In the genomic region with DNA sequence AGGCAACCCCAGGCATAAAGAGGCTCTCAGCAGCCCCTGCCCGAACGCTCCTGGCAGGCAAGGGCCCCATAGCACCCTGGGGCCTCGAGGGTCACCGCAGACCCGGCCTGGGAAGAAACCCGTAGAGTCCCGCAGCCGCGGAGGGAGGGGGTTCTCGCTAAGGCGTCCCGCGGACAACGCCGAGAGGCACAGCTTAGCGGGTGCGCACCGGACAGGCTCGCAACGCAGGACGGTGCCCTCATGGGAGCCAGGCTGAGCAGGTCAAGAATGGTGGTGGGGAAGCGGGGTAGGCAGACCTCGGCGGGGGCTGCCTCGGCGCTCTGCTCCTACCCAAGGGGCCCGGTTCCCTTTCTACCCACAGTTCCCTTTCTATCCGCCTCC, we compare ENCODE assay signal across 18 cellular contexts. TPM values are rescaled to one million over a fixed set of nuclear protein-coding genes. Genes with fewer than 3 reads are reported as not detected.
DNase-seq lines count a peak whose midpoint lies in the region; ATAC-seq, FAIRE-seq and TF ChIP-seq lines count a peak whose summit lies in the region.
"Had no signal": no experiment of that assay in that cellular context is flagged by ENCODE, and none has a peak within 500 bp of the region (broad histone marks: within the 10 kb centered on the region; RNA-seq: fewer than 3 reads in every experiment).

No MANE protein-coding gene starts in this region.

- peaks cover 18% of the 10 kb centered on the region for H3K4me1 Mint-ChIP-seq in stimulated activated effector memory CD8-positive, alpha-beta T cell treated with anti-CD3 and anti-CD28 coated beads, Interleukin-12 subunit alpha, Interleukin-12 subunit beta, amount 100 ng/mL, for 72 hours

- H2AFZ ChIP-seq in K562 (ENCODE audit: low read depth, low read length) (no peak overlapping the region), HepG2 (ENCODE audit: low read length) (no peak overlapping the region)

- peaks cover 4% of the 10 kb centered on the region for H3K9me3 Mint-ChIP-seq in stimulated activated effector memory CD8-positive, alpha-beta T cell treated with anti-CD3 and anti-CD28 coated beads, Interleukin-12 subunit alpha, Interleukin-12 subunit beta, amount 100 ng/mL, for 72 hours

- no peak overlapping the region for H3K27ac ChIP-seq in K562 (ENCODE audit: extremely low read depth, low read depth, low read length)
- no peak overlapping the region for H3K27ac ChIP-seq in HepG2 (ENCODE audit: extremely low read length, insufficient read depth, low read length)
- H3K27ac ChIP-seq in stomach = peak overlapping the region; percentile 48 to 94 (median 94)
- H3K27ac ChIP-seq: left ventricle myocardium inferior, uterus, WERI-Rb-1 had no signal

- H3K27ac Mint-ChIP-seq in stimulated activated effector memory CD8-positive, alpha-beta T cell treated with anti-CD3 and anti-CD28 coated beads, Interleukin-12 subunit alpha, Interleukin-12 subunit beta, amount 100 ng/mL, for 72 hours = no peak overlapping the region
- H3K27ac Mint-ChIP-seq: activated naive CD4-positive, alpha-beta T cell treated with anti-CD3 and anti-CD28 coated beads, Interleukin-2, amount 50 U/mL, for 24 hours had no signal

- BruUV-seq in K562 (replicated peaks; lab: Mats Ljungman, UMichigan) (no TSS peak), HepG2 (replicated peaks; lab: Mats Ljungman, UMichigan) (no TSS peak)

- POLR2A ChIA-PET in K562 (lab: Yijun Ruan, JAX) (interaction anchor here (0.5 to 2.8 kb wide), 5 partner anchors 7 to 485 kb away, joined by 3 to 35 read pairs (median 4); no protein-coding TSS in a partner anchor), HepG2 (lab: Yijun Ruan, JAX) (no interaction called here)

- H3K79me2 ChIP-seq in K562 (ENCODE audit: control insufficient read depth, insufficient read depth, low read length) (peaks cover 49% of the 10 kb centered on the region), HepG2 (ENCODE audit: insufficient read depth, low read length) (peaks cover 14% of the 10 kb centered on the region)

- H3K4me2 ChIP-seq in K562 (ENCODE audit: insufficient read depth, low read length) (no peak overlapping the region), HepG2 (ENCODE audit: low read depth, low read length) (no peak overlapping the region)

- H3K9me3 ChIP-seq in K562 (replicated peaks; ENCODE audit: control insufficient read depth, insufficient read depth, low read depth, low read length) (no peaks in the 10 kb centered on the region; the same call in 1 of the 2 replicates), HepG2 (ENCODE audit: low read length) (no peaks in the 10 kb centered on the region), stomach (peaks cover 0 to 8% (median 4%) of the 10 kb centered on the region in 4 donors)
- H3K9me3 ChIP-seq: left ventricle myocardium inferior, uterus had no signal

- H4K20me1 ChIP-seq in K562 (replicated peaks; ENCODE audit: control insufficient read depth, insufficient read depth, low read length) (peaks cover 10% of the 10 kb centered on the region; the same call in 1 of the 2 replicates), HepG2 (ENCODE audit: insufficient read depth, low read length) (no peaks in the 10 kb centered on the region)

- 94% methylated on average over 14 of the region's 28 CpGs for WGBS in K562 (ENCODE audit: insufficient coverage, low coverage, missing lambda C conversion rate)
- WGBS in HepG2 (ENCODE audit: low lambda C conversion rate) = 97% methylated on average over 23 of the region's 28 CpGs
- 15 to 56% (median 27%) methylated on average over 16 to 28 of the region's 28 CpGs for WGBS in stomach, 5 donors

- DNase-seq in HCEC 1CT (peak; percentile 29), K562 (ENCODE audit: extremely low read depth in 1 of 4, low spot score in 3 of 4) (no peak), HepG2 (ENCODE audit: low spot score) (no peak), stomach (no peak), anterior cingulate cortex (lab: John Stamatoyannopoulos, UW) (no peak), left cardiac atrium (no peak)
- no peak for DNase-seq in stimulated activated effector memory CD8-positive, alpha-beta T cell treated with anti-CD3 and anti-CD28 coated beads, Interleukin-12 subunit alpha, Interleukin-12 subunit beta, amount 100 ng/mL, for 72 hours (ENCODE audit: low spot score in 2 of 2)
- DNase-seq: activated T-cell treated with anti-CD3 and anti-CD28 coated beads, Interleukin-2, amount 50 U/mL, for 48 hours; COR-L47; foreskin melanocyte; NCI-H1417; uterus; WERI-Rb-1 had no signal

- H3K4me1 ChIP-seq in K562 (replicated peaks in 1 of 2; ENCODE audit: control insufficient read depth in 2 of 2, insufficient read depth in 2 of 2, low read length in 2 of 2) = peaks cover 7 to 56% of the 10 kb centered on the region in 2 experiments; a peak in 4 of 5 replicates
- H3K4me1 ChIP-seq in HepG2 (ENCODE audit: insufficient read depth, low read length) = peaks cover 27% of the 10 kb centered on the region
- peaks cover 24 to 59% (median 44%) of the 10 kb centered on the region in 4 donors for H3K4me1 ChIP-seq in stomach
- H3K4me1 ChIP-seq: uterus had no signal

- no peaks in the 10 kb centered on the region for H3K9me1 ChIP-seq in K562 (ENCODE audit: control insufficient read depth, insufficient read depth, low read length)

- no peak for FAIRE-seq in K562 (lab: Jason Lieb, UNC)
- no peak for FAIRE-seq in HepG2 (lab: Jason Lieb, UNC)
- FAIRE-seq: colon had no signal

- no peak overlapping the region for H3K4me3 Mint-ChIP-seq in stimulated activated effector memory CD8-positive, alpha-beta T cell treated with anti-CD3 and anti-CD28 coated beads, Interleukin-12 subunit alpha, Interleukin-12 subunit beta, amount 100 ng/mL, for 72 hours
- H3K4me3 Mint-ChIP-seq: activated naive CD4-positive, alpha-beta T cell treated with anti-CD3 and anti-CD28 coated beads, Interleukin-2, amount 50 U/mL, for 24 hours had no signal

- H3K27me3 ChIP-seq in K562 (ENCODE audit: control insufficient read depth in 2 of 2, insufficient read depth in 2 of 2, low read length in 2 of 2) (no peaks in the 10 kb centered on the region), HepG2 (ENCODE audit: control insufficient read depth in 1 of 2, insufficient read depth in 2 of 2, low read length in 2 of 2) (no peaks in the 10 kb centered on the region), stomach (peaks cover 6 to 75% (median 48%) of the 10 kb centered on the region in 3 donors)

- peak; percentile 2; the same call in 2 of the 3 replicates for ATAC-seq in K562
- no peak for ATAC-seq in HepG2
- no peak for ATAC-seq in left cardiac atrium
- no peak for ATAC-seq in stimulated activated effector memory CD8-positive, alpha-beta T cell treated with anti-CD3 and anti-CD28 coated beads, Interleukin-12 subunit alpha, Interleukin-12 subunit beta, amount 100 ng/mL, for 72 hours
- ATAC-seq: sciatic nerve had no signal

- TF ChIP-seq CTCF in K562 (IDR thresholded peaks at IDR 0.05 in 2 of 3, conservative IDR thresholded peaks at IDR 0.05 in 1 of 3; ENCODE audit: insufficient read depth in 2 of 3, low read depth in 1 of 3, low read length in 3 of 3) (no peak), HepG2 (CRISPR knock-in tag; IDR thresholded peaks at IDR 0.05) (no peak), stomach (IDR thresholded peaks at IDR 0.05) (no peak)

- H3K36me3 Mint-ChIP-seq in stimulated activated effector memory CD8-positive, alpha-beta T cell treated with anti-CD3 and anti-CD28 coated beads, Interleukin-12 subunit alpha, Interleukin-12 subunit beta, amount 100 ng/mL, for 72 hours = peaks cover 6% of the 10 kb centered on the region

- H3K4me3 ChIP-seq in K562 (no peak overlapping the region), HepG2 (replicated peaks in 1 of 3; ENCODE audit: insufficient read depth in 1 of 3, low read depth in 2 of 3, low read length in 3 of 3) (no peak overlapping the region), stomach (peak overlapping the region; percentile 34 to 86 (median 74))
- H3K4me3 ChIP-seq: left ventricle myocardium inferior, uterus had no signal

- H3K36me3 ChIP-seq in K562 (ENCODE audit: control insufficient read depth, insufficient read depth, low read length) (peaks cover 53% of the 10 kb centered on the region), HepG2 (replicated peaks in 1 of 2; ENCODE audit: control insufficient read depth in 1 of 2, insufficient read depth in 2 of 2, low read length in 2 of 2) (peaks cover 3 to 14% of the 10 kb centered on the region in 2 experiments; a peak in 3 of 5 replicates), stomach (peaks cover 0 to 8% (median 0%) of the 10 kb centered on the region in 4 donors)
- H3K36me3 ChIP-seq: left ventricle myocardium inferior, uterus had no signal

- intact Hi-C loops in K562 (cut with micrococcal nuclease) = no loop called here
- intact Hi-C loops in HepG2 (cut with micrococcal nuclease; ENCODE audit: unreplicated experiment) = loop anchor here (10.0 kb wide), 1 partner anchor 307 kb away; no protein-coding TSS in a partner anchor
- intact Hi-C loops in stomach (cut with DNase I; ENCODE audit: low total_unique reads) = no loop called here
- intact Hi-C loops in left cardiac atrium (cut with DNase I) = no loop called here

- TF ChIP-seq RAD21 in K562 (CRISPR knock-in tag; conservative IDR thresholded peaks at IDR 0.05 in 1 of 2, IDR thresholded peaks at IDR 0.05 in 1 of 2) (no peak), HepG2 (CRISPR knock-in tag; IDR thresholded peaks at IDR 0.05) (no peak)

- CTCF ChIA-PET in K562 (lab: Yijun Ruan, JAX; ENCODE audit: low intra/inter-chr PET ratio) = no interaction called here
- CTCF ChIA-PET in HepG2 (lab: Yijun Ruan, JAX; ENCODE audit: low intra/inter-chr PET ratio, low total read pairs) = no interaction called here

- TF ChIP-seq EP300 in K562 (IDR thresholded peaks at IDR 0.05; ENCODE audit: low read length) = no peak
- no peak for TF ChIP-seq EP300 in HepG2 (IDR thresholded peaks at IDR 0.05; ENCODE audit: low read depth in 2 of 2, low read length in 2 of 2)
- TF ChIP-seq EP300 in HepG2 (CRISPR knock-in tag; IDR thresholded peaks at IDR 0.05; ENCODE audit: borderline replicate concordance) = no peak
- TF ChIP-seq EP300 in stomach (IDR thresholded peaks at IDR 0.05) = no peak

- H3K9ac ChIP-seq in K562 (ENCODE audit: insufficient read depth in 1 of 2, low read depth in 2 of 2, low read length in 2 of 2) (0 out of 4 replicates have a peak overlapping the region, but pooled peaks of 1 of the 2 experiments have one; percentile 75), HepG2 (ENCODE audit: insufficient read depth, low read depth, low read length) (no peak overlapping the region)

- TF ChIP-seq POLR2A in K562 (conservative IDR thresholded peaks at IDR 0.05) (no peak), HepG2 (IDR thresholded peaks at IDR 0.05; ENCODE audit: insufficient read depth in 1 of 2, low read depth in 2 of 2, low read length in 2 of 2) (no peak), stomach (IDR thresholded peaks at IDR 0.05) (no peak)

- in situ Hi-C loops in K562 (cut with MboI) (no loop called here), HepG2 (cut with HindIII; ENCODE audit: extremely low pct_ligation_motif_present, low pct_unique_long_range_greater_than_20kb) (no loop called here)

RNA-seq across cellular contexts. Expression of gene PITX1, which starts 6.7 kb away (rescaled TPM):
- 10.2 and 35.6 TPM in 2 replicates for total RNA-seq in K562 (2011; cell fraction: chromatin; rRNA removed; ENCODE audit: low replicate concordance)
- 39.9 and 42.6 TPM in 2 replicates for total RNA-seq in K562 (2011; cell fraction: nucleolus; rRNA removed)
- total RNA-seq in K562 (2011; cell fraction: nucleoplasm; rRNA removed) = 19.5 and 26.3 TPM in 2 replicates
- total RNA-seq in K562 (2014; rRNA removed) (59.8 and 73.9 TPM in 2 replicates), K562 (2014; rRNA removed; fragmentation: Illumina TruSeq; extraction: Trizol) (2.3 and 3.1 TPM in 2 replicates), K562 (2015; rRNA removed; fragmentation: Illumina TruSeq; extraction: Trizol) (24.9 and 25.3 TPM in 2 replicates), K562 (2021) (88.2 and 90.4 TPM in 2 replicates), HepG2 (2016; rRNA removed; fragmentation: Illumina TruSeq; extraction: Trizol) (13.1 and 20.2 TPM in 2 replicates), stomach (10 to 100 TPM; 30.3 to 91.1 (median 42.6) TPM), left cardiac atrium (not detected)
- polyA plus RNA-seq in K562 (2011; rRNA removed) (30.8 and 50.1 TPM in 2 replicates), K562 (2014; fragmentation: Illumina TruSeq; extraction: Trizol) (7.4 and 35.6 TPM in 2 replicates), K562 (2014; fragmentation: Nextera tagmentation; extraction: Ambion mirVana) (under 1 TPM; 0.13 to 0.17 TPM), K562 (2014; rRNA removed) (58.7 and 64.6 TPM in 2 replicates), HepG2 (2011; rRNA removed) (11.7 and 17.0 TPM in 2 replicates), stomach (100 to 1,000 TPM in 1 of 3 donors, 10 to 100 TPM in 2; 31.6 to 149 (median 48.7) TPM)
- 91.0 and 189 TPM in 2 replicates for polyA plus RNA-seq in K562 (2011; cell fraction: cytosol; rRNA removed)
- 68.1 and 94.4 TPM in 2 replicates for polyA plus RNA-seq in K562 (2011; cell fraction: nucleus; rRNA removed)
- 34.0 and 38.0 TPM in 2 replicates for polyA plus RNA-seq in K562 (2012)
- 12.0 and 21.7 TPM in 2 replicates for polyA minus RNA-seq in K562 (2011; rRNA and poly(A)+ RNA removed)
- 56.3 and 80.4 TPM in 2 replicates for polyA minus RNA-seq in K562 (2011; cell fraction: cytosol; rRNA and poly(A)+ RNA removed)
- 21.8 and 31.4 TPM in 2 replicates for polyA minus RNA-seq in K562 (2011; cell fraction: nucleus; rRNA and poly(A)+ RNA removed)
- 12.8 and 17.7 TPM in 2 replicates for total RNA-seq in HepG2 (2016; cell fraction: cytosol; rRNA removed; fragmentation: Illumina TruSeq; extraction: Trizol; ENCODE audit: low read depth)
- total RNA-seq in HepG2 (2016; cell fraction: insoluble cytoplasmic fraction; rRNA removed; fragmentation: Illumina TruSeq; extraction: Trizol) = 12.5 and 19.9 TPM in 2 replicates
- total RNA-seq in HepG2 (2016; cell fraction: membrane; rRNA removed; fragmentation: Illumina TruSeq; extraction: Trizol) = 27.9 and 34.7 TPM in 2 replicates
- 17.9 and 18.7 TPM in 2 replicates for total RNA-seq in HepG2 (2016; cell fraction: nucleus; rRNA removed; fragmentation: Illumina TruSeq; extraction: Trizol)
- polyA plus RNA-seq in HepG2 (2011; cell fraction: cytosol; rRNA removed) = 13.4 and 20.2 TPM in 2 replicates
- polyA plus RNA-seq in HepG2 (2011; cell fraction: nucleus; rRNA removed) = 26.6 and 30.3 TPM in 2 replicates
- 6.9 and 13.4 TPM in 2 replicates for polyA plus RNA-seq in HepG2 (2012)
- polyA plus RNA-seq in HepG2 (2016; cell fraction: cytosol; fragmentation: Illumina TruSeq; extraction: Trizol; ENCODE audit: low read depth) = 29.4 and 35.3 TPM in 2 replicates
- 19.1 and 27.9 TPM in 2 replicates for polyA plus RNA-seq in HepG2 (2016; cell fraction: insoluble cytoplasmic fraction; fragmentation: Illumina TruSeq; extraction: Trizol; ENCODE audit: low read depth)
- polyA plus RNA-seq in HepG2 (2016; cell fraction: membrane; fragmentation: Illumina TruSeq; extraction: Trizol; ENCODE audit: low read depth) = 43.6 and 46.2 TPM in 2 replicates
- 32.5 and 33.9 TPM in 2 replicates for polyA plus RNA-seq in HepG2 (2016; cell fraction: nucleus; fragmentation: Illumina TruSeq; extraction: Trizol; ENCODE audit: insufficient read depth, low read depth)
- polyA minus RNA-seq in HepG2 (2011; rRNA and poly(A)+ RNA removed; ENCODE audit: low replicate concordance) = 19.5 and 28.2 TPM in 2 replicates
- 10.5 and 12.9 TPM in 2 replicates for polyA minus RNA-seq in HepG2 (2011; cell fraction: cytosol; rRNA and poly(A)+ RNA removed)
- 6.4 and 6.8 TPM in 2 replicates for polyA minus RNA-seq in HepG2 (2011; cell fraction: nucleus; rRNA and poly(A)+ RNA removed)
- total RNA-seq: left ventricle myocardium inferior had no signal

RNA-seq across cellular contexts. Expression of gene CATSPER3, which starts 59.6 kb away (rescaled TPM):
- 3.2 TPM in 2 replicates for total RNA-seq in K562 (2011; cell fraction: chromatin; rRNA removed; ENCODE audit: low replicate concordance)
- total RNA-seq in K562 (2011; cell fraction: nucleolus; rRNA removed) = 2.2 and 2.4 TPM in 2 replicates
- 1.5 and 1.7 TPM in 2 replicates for total RNA-seq in K562 (2011; cell fraction: nucleoplasm; rRNA removed)
- total RNA-seq in K562 (2014; rRNA removed) (0.14 and 0.45 TPM in 2 replicates), K562 (2014; rRNA removed; fragmentation: Illumina TruSeq; extraction: Trizol) (0.22 and 0.44 TPM in 2 replicates), K562 (2015; rRNA removed; fragmentation: Illumina TruSeq; extraction: Trizol) (0.38 and 0.43 TPM in 2 replicates), K562 (2021) (0.34 and 0.49 TPM in 2 replicates), HepG2 (2016; rRNA removed; fragmentation: Illumina TruSeq; extraction: Trizol) (0.14 and 0.33 TPM in 2 replicates), stomach (not detected), left cardiac atrium (under 1 TPM; 0.31 to 0.68 TPM)
- polyA plus RNA-seq in K562 (2011; rRNA removed) (1.5 and 1.7 TPM in 2 replicates), K562 (2014; fragmentation: Illumina TruSeq; extraction: Trizol) (0.29 and 0.37 TPM in 2 replicates), K562 (2014; fragmentation: Nextera tagmentation; extraction: Ambion mirVana) (under 1 TPM; 0.60 to 0.62 TPM), K562 (2014; rRNA removed) (0.22 and 0.61 TPM in 2 replicates), HepG2 (2011; rRNA removed) (0.33 and 0.37 TPM in 2 replicates), stomach (under 1 TPM in 2 of 3 donors, not detected in 1; 0.62 to 0.88 TPM)
- 0.86 and 1.4 TPM in 2 replicates for polyA plus RNA-seq in K562 (2011; cell fraction: cytosol; rRNA removed)
- polyA plus RNA-seq in K562 (2011; cell fraction: nucleus; rRNA removed) = 2.2 and 4.2 TPM in 2 replicates
- 0.44 and 0.97 TPM in 2 replicates for polyA plus RNA-seq in K562 (2012)
- 1.3 and 1.8 TPM in 2 replicates for polyA minus RNA-seq in K562 (2011; rRNA and poly(A)+ RNA removed)
- polyA minus RNA-seq in K562 (2011; cell fraction: cytosol; rRNA and poly(A)+ RNA removed) = not detected in 2 replicates
- 0.94 and 1.00 TPM in 2 replicates for polyA minus RNA-seq in K562 (2011; cell fraction: nucleus; rRNA and poly(A)+ RNA removed)
- 0.30 TPM in 1 of 2 replicates, not detected in the other for total RNA-seq in HepG2 (2016; cell fraction: cytosol; rRNA removed; fragmentation: Illumina TruSeq; extraction: Trizol; ENCODE audit: low read depth)
- total RNA-seq in HepG2 (2016; cell fraction: insoluble cytoplasmic fraction; rRNA removed; fragmentation: Illumina TruSeq; extraction: Trizol) = 0.24 and 0.36 TPM in 2 replicates
- 0.28 and 0.37 TPM in 2 replicates for total RNA-seq in HepG2 (2016; cell fraction: membrane; rRNA removed; fragmentation: Illumina TruSeq; extraction: Trizol)
- 0.47 and 0.81 TPM in 2 replicates for total RNA-seq in HepG2 (2016; cell fraction: nucleus; rRNA removed; fragmentation: Illumina TruSeq; extraction: Trizol)
- polyA plus RNA-seq in HepG2 (2011; cell fraction: cytosol; rRNA removed) = 0.40 TPM in 2 replicates
- polyA plus RNA-seq in HepG2 (2011; cell fraction: nucleus; rRNA removed) = 0.66 and 0.99 TPM in 2 replicates
- polyA plus RNA-seq in HepG2 (2012) = 0.15 and 0.23 TPM in 2 replicates
- polyA plus RNA-seq in HepG2 (2016; cell fraction: cytosol; fragmentation: Illumina TruSeq; extraction: Trizol; ENCODE audit: low read depth) = 0.32 and 0.54 TPM in 2 replicates
- polyA plus RNA-seq in HepG2 (2016; cell fraction: insoluble cytoplasmic fraction; fragmentation: Illumina TruSeq; extraction: Trizol; ENCODE audit: low read depth) = 0.24 TPM in 1 of 2 replicates, not detected in the other
- 0.35 and 0.48 TPM in 2 replicates for polyA plus RNA-seq in HepG2 (2016; cell fraction: membrane; fragmentation: Illumina TruSeq; extraction: Trizol; ENCODE audit: low read depth)
- polyA plus RNA-seq in HepG2 (2016; cell fraction: nucleus; fragmentation: Illumina TruSeq; extraction: Trizol; ENCODE audit: insufficient read depth, low read depth) = 0.97 and 1.7 TPM in 2 replicates
- 1.1 and 3.6 TPM in 2 replicates for polyA minus RNA-seq in HepG2 (2011; rRNA and poly(A)+ RNA removed; ENCODE audit: low replicate concordance)
- polyA minus RNA-seq in HepG2 (2011; cell fraction: cytosol; rRNA and poly(A)+ RNA removed) = not detected in 2 replicates
- 0.90 and 1.1 TPM in 2 replicates for polyA minus RNA-seq in HepG2 (2011; cell fraction: nucleus; rRNA and poly(A)+ RNA removed)
- total RNA-seq: osteocyte had no signal

Comparison
In these comparisons a context has a peak if more than half of its experiments do, and no peak if none do; other contexts are left out.
1. H3K27ac ChIP-seq: peak in stomach (5 of 5); none in K562 (single experiment) and HepG2 (single experiment).
2. H3K4me3 ChIP-seq: peak in stomach (4 of 4); none in K562 (single experiment) and HepG2 (0 of 3).